Comparison of ENCODE assay signal across 14 cellular contexts in the genomic region with DNA sequence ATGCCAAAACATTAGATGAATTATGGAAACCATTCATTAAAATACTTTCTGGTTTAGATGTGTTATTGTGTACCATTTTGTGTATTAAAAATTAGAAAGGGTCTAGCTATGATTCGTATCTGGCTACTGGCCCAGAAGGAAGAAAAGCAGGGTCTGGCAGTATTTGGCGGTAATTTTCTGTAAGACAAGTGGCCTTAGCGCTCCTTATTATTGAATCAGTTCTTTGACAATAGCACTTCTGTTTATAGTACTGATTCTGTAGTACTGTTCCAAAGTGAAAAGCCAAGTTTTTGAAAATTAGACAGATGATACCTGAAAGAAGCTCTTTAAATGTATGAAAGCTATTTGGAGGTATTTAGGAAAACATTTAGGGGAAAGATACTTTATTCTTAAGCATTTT. TPM values are rescaled to one million over a fixed set of nuclear protein-coding genes. Genes with fewer than 3 reads are reported as not detected.
DNase-seq lines count a peak whose midpoint lies in the region; TF ChIP-seq lines count a peak whose summit lies in the region.
"Had no signal": no experiment of that assay in that cellular context is flagged by ENCODE, and none has a peak within 500 bp of the region (broad histone marks: within the 10 kb centered on the region; RNA-seq: fewer than 3 reads in every experiment).

No MANE protein-coding gene starts in this region.

- no peak overlapping the region for H3K27ac ChIP-seq in neural progenitor cell

- H3K4me2 ChIP-seq in neural progenitor cell: no peak overlapping the region

- no peaks in the 10 kb centered on the region for H3K9me3 ChIP-seq in neural progenitor cell (ENCODE audit: low read depth)

- H3F3A ChIP-seq in neural progenitor cell (ENCODE audit: low read depth): no peaks in the 10 kb centered on the region

- H3K4me1 Mint-ChIP-seq in neural progenitor cell: no peaks in the 10 kb centered on the region

- no peaks in the 10 kb centered on the region for H3K36me3 ChIP-seq in neural progenitor cell

- TF ChIP-seq CTCF in neural progenitor cell (IDR thresholded peaks at IDR 0.05): no peak

- H2AFZ ChIP-seq in neural progenitor cell (replicated peaks): no peak overlapping the region

- no peaks in the 10 kb centered on the region for H3K27me3 Mint-ChIP-seq in neural progenitor cell (ENCODE audit: insufficient read depth, low read depth)
- H3K27me3 Mint-ChIP-seq: CD4-positive, CD25-positive, alpha-beta regulatory T cell had no signal

- H3K27ac Mint-ChIP-seq in neural progenitor cell: no peak overlapping the region
- H3K27ac Mint-ChIP-seq: CD4-positive, CD25-positive, alpha-beta regulatory T cell; T-helper 1 cell treated with Interleukin-12 subunit alpha and Interleukin-12 subunit beta and Interleukin-4 antibody, amounts not matched to agents 30 μg/mL and 1 μg/mL, for 36 hours had no signal

- H3K27me3 ChIP-seq in neural progenitor cell: no peaks in the 10 kb centered on the region

- no peaks in the 10 kb centered on the region for H3K9me3 Mint-ChIP-seq in neural progenitor cell
- H3K9me3 Mint-ChIP-seq: CD4-positive, CD25-positive, alpha-beta regulatory T cell; T-helper 1 cell treated with Interleukin-12 subunit alpha and Interleukin-12 subunit beta and Interleukin-4 antibody, amounts not matched to agents 30 μg/mL and 1 μg/mL, for 36 hours had no signal

- no peak overlapping the region for H3K4me3 Mint-ChIP-seq in neural progenitor cell
- H3K4me3 Mint-ChIP-seq: CD4-positive, CD25-positive, alpha-beta regulatory T cell; T-helper 1 cell treated with Interleukin-12 subunit alpha and Interleukin-12 subunit beta and Interleukin-4 antibody, amounts not matched to agents 30 μg/mL and 1 μg/mL, for 36 hours had no signal

- H4K20me1 ChIP-seq in neural progenitor cell (ENCODE audit: low read depth): peaks cover 4% of the 10 kb centered on the region

- H3K4me1 ChIP-seq in neural progenitor cell: no peaks in the 10 kb centered on the region

- no peak overlapping the region for H3K9ac ChIP-seq in neural progenitor cell

- no peaks in the 10 kb centered on the region for H3K36me3 Mint-ChIP-seq in neural progenitor cell
- H3K36me3 Mint-ChIP-seq: CD4-positive, CD25-positive, alpha-beta regulatory T cell had no signal

- DNase-seq in NCI-H345 (lab: John Stamatoyannopoulos, UW): peak; percentile 2
- no peak for DNase-seq in NCI-H345 treated with DMSO at 0.1 percent for 48 hours (lab: John Stamatoyannopoulos, UW; ENCODE audit: unreplicated experiment)
- DNase-seq in NCI-H1417 (lab: John Stamatoyannopoulos, UW): peak in 2 of 3 experiments; percentile 11 to 65
- DNase-seq in NCI-H2227 treated with DMSO at 0.1 percent for 48 hours (lab: John Stamatoyannopoulos, UW): peak; percentile 42
- no peak for DNase-seq in NOMO-1 (lab: John Stamatoyannopoulos, UW; ENCODE audit: unreplicated experiment in 2 of 2)
- DNase-seq in activated CD4-positive, alpha-beta T cell treated with anti-CD3 and anti-CD28 coated beads, Interleukin-2, amount 50 U/mL, for 48 hours: no peak
- DNase-seq in neural progenitor cell (ENCODE audit: low spot score): no peak
- DNase-seq: AML-193; Calu3; CD4-positive, CD25-positive, alpha-beta regulatory T cell; EL; KBM-7; NCI-H510A treated with DMSO at 0.1 percent for 48 hours had no signal

- peaks cover 56% of the 10 kb centered on the region for H3K79me2 ChIP-seq in neural progenitor cell (ENCODE audit: low read depth)

- no peak overlapping the region for H3K4me3 ChIP-seq in neural progenitor cell

RNA-seq across cellular contexts. Expression of a gene that starts 10.2 kb away (rescaled TPM):
- 11.3 and 22.7 TPM in 2 replicates for total RNA-seq in neural progenitor cell (ENCODE audit: low replicate concordance)

Comparison
In these comparisons a context has a peak if more than half of its experiments do, and no peak if none do; other contexts are left out.
1. DNase-seq: peak in NCI-H345 (single experiment), NCI-H1417 (2 of 3) and NCI-H2227 treated with DMSO at 0.1 percent for 48 hours (single experiment); none in NCI-H345 treated with DMSO at 0.1 percent for 48 hours (single experiment), NOMO-1 (0 of 2), activated CD4-positive, alpha-beta T cell treated with anti-CD3 and anti-CD28 coated beads, Interleukin-2, amount 50 U/mL, for 48 hours (0 of 2) and neural progenitor cell (single experiment).